Comparison of ENCODE assay signal across 1 cellular context in genomic region chr1:155323729-155324040, GRCh38.
TF ChIP-seq lines count a peak whose summit lies in the region.

No MANE protein-coding gene starts in this region.

TF ChIP-seq in GM23338, 12 proteins besides CTCF, POLR2A, EP300 and RAD21 (continued from another document):
- TF ChIP-seq, protein P1, sequence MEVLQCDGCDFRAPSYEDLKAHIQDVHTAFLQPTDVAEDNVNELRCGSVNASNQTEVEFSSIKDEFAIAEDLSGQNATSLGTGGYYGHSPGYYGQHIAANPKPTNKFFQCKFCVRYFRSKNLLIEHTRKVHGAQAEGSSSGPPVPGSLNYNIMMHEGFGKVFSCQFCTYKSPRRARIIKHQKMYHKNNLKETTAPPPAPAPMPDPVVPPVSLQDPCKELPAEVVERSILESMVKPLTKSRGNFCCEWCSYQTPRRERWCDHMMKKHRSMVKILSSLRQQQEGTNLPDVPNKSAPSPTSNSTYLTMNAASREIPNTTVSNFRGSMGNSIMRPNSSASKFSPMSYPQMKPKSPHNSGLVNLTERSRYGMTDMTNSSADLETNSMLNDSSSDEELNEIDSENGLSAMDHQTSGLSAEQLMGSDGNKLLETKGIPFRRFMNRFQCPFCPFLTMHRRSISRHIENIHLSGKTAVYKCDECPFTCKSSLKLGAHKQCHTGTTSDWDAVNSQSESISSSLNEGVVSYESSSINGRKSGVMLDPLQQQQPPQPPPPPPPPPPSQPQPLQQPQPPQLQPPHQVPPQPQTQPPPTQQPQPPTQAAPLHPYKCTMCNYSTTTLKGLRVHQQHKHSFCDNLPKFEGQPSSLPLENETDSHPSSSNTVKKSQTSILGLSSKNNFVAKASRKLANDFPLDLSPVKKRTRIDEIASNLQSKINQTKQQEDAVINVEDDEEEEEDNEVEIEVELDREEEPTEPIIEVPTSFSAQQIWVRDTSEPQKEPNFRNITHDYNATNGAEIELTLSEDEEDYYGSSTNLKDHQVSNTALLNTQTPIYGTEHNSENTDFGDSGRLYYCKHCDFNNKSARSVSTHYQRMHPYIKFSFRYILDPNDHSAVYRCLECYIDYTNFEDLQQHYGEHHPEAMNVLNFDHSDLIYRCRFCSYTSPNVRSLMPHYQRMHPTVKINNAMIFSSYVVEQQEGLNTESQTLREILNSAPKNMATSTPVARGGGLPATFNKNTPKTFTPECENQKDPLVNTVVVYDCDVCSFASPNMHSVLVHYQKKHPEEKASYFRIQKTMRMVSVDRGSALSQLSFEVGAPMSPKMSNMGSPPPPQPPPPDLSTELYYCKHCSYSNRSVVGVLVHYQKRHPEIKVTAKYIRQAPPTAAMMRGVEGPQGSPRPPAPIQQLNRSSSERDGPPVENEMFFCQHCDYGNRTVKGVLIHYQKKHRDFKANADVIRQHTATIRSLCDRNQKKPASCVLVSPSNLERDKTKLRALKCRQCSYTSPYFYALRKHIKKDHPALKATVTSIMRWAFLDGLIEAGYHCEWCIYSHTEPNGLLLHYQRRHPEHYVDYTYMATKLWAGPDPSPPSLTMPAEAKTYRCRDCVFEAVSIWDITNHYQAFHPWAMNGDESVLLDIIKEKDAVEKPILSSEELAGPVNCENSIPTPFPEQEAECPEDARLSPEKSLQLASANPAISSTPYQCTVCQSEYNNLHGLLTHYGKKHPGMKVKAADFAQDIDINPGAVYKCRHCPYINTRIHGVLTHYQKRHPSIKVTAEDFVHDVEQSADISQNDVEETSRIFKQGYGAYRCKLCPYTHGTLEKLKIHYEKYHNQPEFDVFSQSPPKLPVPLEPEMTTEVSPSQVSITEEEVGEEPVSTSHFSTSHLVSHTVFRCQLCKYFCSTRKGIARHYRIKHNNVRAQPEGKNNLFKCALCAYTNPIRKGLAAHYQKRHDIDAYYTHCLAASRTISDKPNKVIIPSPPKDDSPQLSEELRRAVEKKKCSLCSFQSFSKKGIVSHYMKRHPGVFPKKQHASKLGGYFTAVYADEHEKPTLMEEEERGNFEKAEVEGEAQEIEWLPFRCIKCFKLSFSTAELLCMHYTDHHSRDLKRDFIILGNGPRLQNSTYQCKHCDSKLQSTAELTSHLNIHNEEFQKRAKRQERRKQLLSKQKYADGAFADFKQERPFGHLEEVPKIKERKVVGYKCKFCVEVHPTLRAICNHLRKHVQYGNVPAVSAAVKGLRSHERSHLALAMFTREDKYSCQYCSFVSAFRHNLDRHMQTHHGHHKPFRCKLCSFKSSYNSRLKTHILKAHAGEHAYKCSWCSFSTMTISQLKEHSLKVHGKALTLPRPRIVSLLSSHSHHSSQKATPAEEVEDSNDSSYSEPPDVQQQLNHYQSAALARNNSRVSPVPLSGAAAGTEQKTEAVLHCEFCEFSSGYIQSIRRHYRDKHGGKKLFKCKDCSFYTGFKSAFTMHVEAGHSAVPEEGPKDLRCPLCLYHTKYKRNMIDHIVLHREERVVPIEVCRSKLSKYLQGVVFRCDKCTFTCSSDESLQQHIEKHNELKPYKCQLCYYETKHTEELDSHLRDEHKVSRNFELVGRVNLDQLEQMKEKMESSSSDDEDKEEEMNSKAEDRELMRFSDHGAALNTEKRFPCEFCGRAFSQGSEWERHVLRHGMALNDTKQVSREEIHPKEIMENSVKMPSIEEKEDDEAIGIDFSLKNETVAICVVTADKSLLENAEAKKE (CRISPR knock-in tag; IDR thresholded peaks at IDR 0.05): no peak
- TF ChIP-seq NANOG (IDR thresholded peaks at IDR 0.05; ENCODE audit: borderline replicate concordance) (no peak), ZNF331 (CRISPR knock-in tag; IDR thresholded peaks at IDR 0.05; ENCODE audit: low read depth) (no peak), EZH2phosphoT487 (IDR thresholded peaks at IDR 0.05; ENCODE audit: unreplicated experiment) (no peak), STAT1 (IDR thresholded peaks at IDR 0.05; ENCODE audit: unreplicated experiment) (no peak), EZH2 (IDR thresholded peaks at IDR 0.05; ENCODE audit: low read depth, unreplicated experiment) (no peak), POLR2AphosphoS5 (IDR thresholded peaks at IDR 0.05; ENCODE audit: low read depth) (no peak)
- TF ChIP-seq, protein P2, sequence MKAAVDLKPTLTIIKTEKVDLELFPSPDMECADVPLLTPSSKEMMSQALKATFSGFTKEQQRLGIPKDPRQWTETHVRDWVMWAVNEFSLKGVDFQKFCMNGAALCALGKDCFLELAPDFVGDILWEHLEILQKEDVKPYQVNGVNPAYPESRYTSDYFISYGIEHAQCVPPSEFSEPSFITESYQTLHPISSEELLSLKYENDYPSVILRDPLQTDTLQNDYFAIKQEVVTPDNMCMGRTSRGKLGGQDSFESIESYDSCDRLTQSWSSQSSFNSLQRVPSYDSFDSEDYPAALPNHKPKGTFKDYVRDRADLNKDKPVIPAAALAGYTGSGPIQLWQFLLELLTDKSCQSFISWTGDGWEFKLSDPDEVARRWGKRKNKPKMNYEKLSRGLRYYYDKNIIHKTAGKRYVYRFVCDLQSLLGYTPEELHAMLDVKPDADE (IDR thresholded peaks at IDR 0.05): no peak
